ENCODE assay signal across 1 cellular context in the genomic region with DNA sequence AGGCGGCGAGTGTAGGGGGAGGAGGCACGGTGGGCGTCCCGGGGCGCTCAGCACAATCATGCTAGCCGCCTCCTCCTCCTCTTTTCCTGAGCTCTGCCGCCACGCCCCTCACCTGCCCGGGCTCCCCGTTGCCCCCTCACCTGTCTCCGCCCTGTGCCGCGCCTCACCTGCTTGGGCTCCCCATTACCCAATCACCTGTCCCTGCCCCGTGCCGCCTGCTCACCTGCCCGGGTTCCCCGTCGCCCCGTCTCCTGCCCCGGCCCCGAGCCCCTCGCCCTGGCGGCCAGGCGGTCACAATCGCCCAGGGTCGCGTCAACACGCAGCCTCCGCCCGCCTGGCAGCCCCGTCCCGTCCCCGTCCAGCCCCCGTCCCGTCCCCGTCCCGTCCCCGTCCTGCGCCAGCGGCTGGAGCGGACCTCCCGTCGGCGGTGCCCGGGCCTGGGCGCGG.
TF ChIP-seq lines count a peak whose summit lies in the region.

A gene with protein sequence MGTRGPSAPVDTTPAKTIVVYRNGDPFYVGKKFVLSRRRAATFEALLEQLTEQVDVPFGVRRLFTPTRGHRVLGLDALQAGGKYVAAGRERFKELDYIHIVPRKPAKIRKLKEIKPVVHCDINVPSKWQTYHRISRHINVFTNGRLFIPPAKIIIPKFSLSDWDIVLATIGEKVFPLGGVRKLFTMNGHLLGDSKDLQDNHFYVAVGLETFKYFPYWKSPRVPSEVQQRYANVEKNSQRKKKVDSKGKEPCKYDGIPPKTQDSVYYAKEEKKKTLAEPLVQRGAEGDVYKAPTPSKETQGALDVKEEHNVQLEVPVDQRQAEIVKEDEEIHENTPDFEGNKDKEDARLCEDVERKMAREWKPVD (plus strand): TSS at position 340 of the 447 bp plus-strand sequence. CDS start 177 bp downstream, outside the sequence.

TF ChIP-seq in H1, 55 proteins besides CTCF, POLR2A, EP300 and RAD21:
- TF ChIP-seq ASH2L (IDR thresholded peaks at IDR 0.05; ENCODE audit: low read length) (peak; percentile 55), FOSL1 (IDR thresholded peaks at IDR 0.05; ENCODE audit: insufficient read depth, low read depth, low read length) (no peak), KDM1A (IDR thresholded peaks at IDR 0.05; ENCODE audit: borderline replicate concordance, low read length) (0 out of 2 replicates have a peak, but pooled peaks have one; percentile 11), CEBPB (IDR thresholded peaks at IDR 0.05; ENCODE audit: low read depth, low read length) (no peak), HDAC2 (IDR thresholded peaks at IDR 0.05; ENCODE audit: borderline replicate concordance in 1 of 2, low read depth in 2 of 2, low read length in 2 of 2) (no peak), TAF7 (optimal IDR thresholded peaks at IDR 0.05; ENCODE audit: borderline replicate concordance, low read depth, low read length) (no peak)
- TF ChIP-seq, protein P1, sequence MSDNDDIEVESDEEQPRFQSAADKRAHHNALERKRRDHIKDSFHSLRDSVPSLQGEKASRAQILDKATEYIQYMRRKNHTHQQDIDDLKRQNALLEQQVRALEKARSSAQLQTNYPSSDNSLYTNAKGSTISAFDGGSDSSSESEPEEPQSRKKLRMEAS (IDR thresholded peaks at IDR 0.05), result peak; percentile 84
